In genomic region chr6:130826442-130827246, GRCh38 we compare ENCODE assay signal across 2 cellular contexts.
A peak's percentile ranks its signal among the peaks of the same experiment; 100 is the strongest.
TF ChIP-seq lines count a peak whose summit lies in the region.

No MANE protein-coding gene starts in this region.

TF ChIP-seq in GM23338, 12 proteins besides CTCF, POLR2A, EP300 and RAD21:
- TF ChIP-seq ETS1 (IDR thresholded peaks at IDR 0.05): no peak
- TF ChIP-seq REST (IDR thresholded peaks at IDR 0.05; ENCODE audit: unreplicated experiment): no peak
- TF ChIP-seq ZNF462 (CRISPR knock-in tag; IDR thresholded peaks at IDR 0.05): no peak
- no peak for TF ChIP-seq ZNF331 (CRISPR knock-in tag; IDR thresholded peaks at IDR 0.05; ENCODE audit: low read depth)
- TF ChIP-seq POLR2AphosphoS5 (IDR thresholded peaks at IDR 0.05; ENCODE audit: low read depth): no peak
- no peak for TF ChIP-seq JUNB (IDR thresholded peaks at IDR 0.05; ENCODE audit: unreplicated experiment)
- no peak for TF ChIP-seq STAT1 (IDR thresholded peaks at IDR 0.05; ENCODE audit: unreplicated experiment)
- TF ChIP-seq EZH2 (IDR thresholded peaks at IDR 0.05; ENCODE audit: low read depth, unreplicated experiment): no peak
- TF ChIP-seq NANOG (IDR thresholded peaks at IDR 0.05; ENCODE audit: borderline replicate concordance): no peak
TF ChIP-seq in GM23338: peak in this region for 0.

TF ChIP-seq in HepG2, 621 proteins besides CTCF, POLR2A, EP300 and RAD21 (continues in another document):
- TF ChIP-seq ZNF350 (CRISPR knock-in tag; IDR thresholded peaks at IDR 0.05; ENCODE audit: borderline replicate concordance, low read depth): 0 out of 2 replicates have a peak, but pooled peaks have one; percentile 36
- TF ChIP-seq ZBTB44 (CRISPR knock-in tag; IDR thresholded peaks at IDR 0.05): no peak
- TF ChIP-seq ZNF562 (CRISPR knock-in tag; IDR thresholded peaks at IDR 0.05; ENCODE audit: borderline replicate concordance): no peak
- no peak for TF ChIP-seq LRRFIP1 (CRISPR knock-in tag; conservative IDR thresholded peaks at IDR 0.05)
- TF ChIP-seq SP2 (CRISPR knock-in tag; IDR thresholded peaks at IDR 0.05): no peak
- TF ChIP-seq TEAD3 (CRISPR knock-in tag; optimal IDR thresholded peaks at IDR 0.05; ENCODE audit: borderline replicate concordance): peak; percentile 48
- TF ChIP-seq SALL2 (CRISPR knock-in tag; IDR thresholded peaks at IDR 0.05): no peak
- TF ChIP-seq ZMYM3 (CRISPR knock-in tag; IDR thresholded peaks at IDR 0.05): no peak
- TF ChIP-seq REPIN1 (CRISPR knock-in tag; IDR thresholded peaks at IDR 0.05; ENCODE audit: borderline replicate concordance, low read depth): no peak
- TF ChIP-seq ONECUT2 (CRISPR knock-in tag; IDR thresholded peaks at IDR 0.05): peak; percentile 16; the same call in 1 of the 2 replicates
- no peak for TF ChIP-seq SUZ12 (IDR thresholded peaks at IDR 0.05; ENCODE audit: low read depth, low read length)
- TF ChIP-seq TEAD2 (CRISPR knock-in tag; IDR thresholded peaks at IDR 0.05): no peak
- TF ChIP-seq ZXDC (CRISPR knock-in tag; IDR thresholded peaks at IDR 0.05): no peak
- no peak for TF ChIP-seq ZNF20 (CRISPR knock-in tag; IDR thresholded peaks at IDR 0.05)
- no peak for TF ChIP-seq PLRG1 (conservative IDR thresholded peaks at IDR 0.05)
- TF ChIP-seq PAX8 (CRISPR knock-in tag; IDR thresholded peaks at IDR 0.05; ENCODE audit: borderline replicate concordance): 0 out of 2 replicates have a peak, but pooled peaks have one; percentile 72
- peak; percentile 33; the same call in 1 of the 2 replicates for TF ChIP-seq CCDC6 (CRISPR knock-in tag; IDR thresholded peaks at IDR 0.05)
- no peak for TF ChIP-seq ZNF597 (CRISPR knock-in tag; IDR thresholded peaks at IDR 0.05)
- no peak for TF ChIP-seq ZFP36 (IDR thresholded peaks at IDR 0.05; ENCODE audit: borderline replicate concordance, low read depth, low read length, partially characterized antibody)
- TF ChIP-seq DBP (CRISPR knock-in tag; IDR thresholded peaks at IDR 0.05; ENCODE audit: not compliant biosample characterization): no peak
- TF ChIP-seq ZNF776 (CRISPR knock-in tag; IDR thresholded peaks at IDR 0.05): no peak
- TF ChIP-seq ZNF672 (CRISPR knock-in tag; IDR thresholded peaks at IDR 0.05): no peak
- TF ChIP-seq ZNF234 (CRISPR knock-in tag; conservative IDR thresholded peaks at IDR 0.05): no peak
- no peak for TF ChIP-seq ZNF33B (CRISPR knock-in tag; IDR thresholded peaks at IDR 0.05)
- TF ChIP-seq ZNF143 (CRISPR knock-in tag; IDR thresholded peaks at IDR 0.05): no peak
- TF ChIP-seq RCOR2 (CRISPR knock-in tag; IDR thresholded peaks at IDR 0.05): peak; percentile 42; the same call in 1 of the 2 replicates
- TF ChIP-seq ZNF343 (CRISPR knock-in tag; IDR thresholded peaks at IDR 0.05): 0 out of 2 replicates have a peak, but pooled peaks have one; percentile 44
- TF ChIP-seq ZNF660 (CRISPR knock-in tag; IDR thresholded peaks at IDR 0.05; ENCODE audit: borderline replicate concordance, low read depth): no peak
- TF ChIP-seq ZNF703 (CRISPR knock-in tag; IDR thresholded peaks at IDR 0.05; ENCODE audit: borderline replicate concordance): no peak
- no peak for TF ChIP-seq NFE2L1 (CRISPR knock-in tag; IDR thresholded peaks at IDR 0.05; ENCODE audit: borderline replicate concordance)
- TF ChIP-seq TOE1 (CRISPR knock-in tag; IDR thresholded peaks at IDR 0.05): no peak
- TF ChIP-seq IRF9 (CRISPR knock-in tag; IDR thresholded peaks at IDR 0.05; ENCODE audit: borderline replicate concordance): no peak
- no peak for TF ChIP-seq MLLT10 (CRISPR knock-in tag; IDR thresholded peaks at IDR 0.05)
- no peak for TF ChIP-seq TBL1XR1 (IDR thresholded peaks at IDR 0.05; ENCODE audit: borderline replicate concordance, low read length, partially characterized antibody)
- TF ChIP-seq ETV5 (CRISPR knock-in tag; IDR thresholded peaks at IDR 0.05; ENCODE audit: borderline replicate concordance): 0 out of 2 replicates have a peak, but pooled peaks have one; percentile 15
- TF ChIP-seq ZNF121 (CRISPR knock-in tag; IDR thresholded peaks at IDR 0.05): no peak
- TF ChIP-seq ZNF225 (CRISPR knock-in tag; IDR thresholded peaks at IDR 0.05): no peak
- TF ChIP-seq RERE (CRISPR knock-in tag; IDR thresholded peaks at IDR 0.05; ENCODE audit: low read depth): no peak
- no peak for TF ChIP-seq JDP2 (CRISPR knock-in tag; IDR thresholded peaks at IDR 0.05; ENCODE audit: borderline replicate concordance)
- no peak for TF ChIP-seq ZFYVE20 (CRISPR knock-in tag; IDR thresholded peaks at IDR 0.05; ENCODE audit: borderline replicate concordance, low read depth)
- TF ChIP-seq FOSL1 (CRISPR knock-in tag; IDR thresholded peaks at IDR 0.05; ENCODE audit: borderline replicate concordance): no peak
- no peak for TF ChIP-seq ZNF367 (CRISPR knock-in tag; IDR thresholded peaks at IDR 0.05; ENCODE audit: borderline replicate concordance)
- peak; percentile 82 for TF ChIP-seq NCOA2 (CRISPR knock-in tag; IDR thresholded peaks at IDR 0.05)
- TF ChIP-seq HNRNPL (IDR thresholded peaks at IDR 0.05; ENCODE audit: low read depth, low read length): no peak
- no peak for TF ChIP-seq SETDB1 (CRISPR knock-in tag; IDR thresholded peaks at IDR 0.05; ENCODE audit: borderline replicate concordance)
- TF ChIP-seq KLF6 (CRISPR knock-in tag; IDR thresholded peaks at IDR 0.05): no peak
- TF ChIP-seq ZBTB26 (CRISPR knock-in tag; IDR thresholded peaks at IDR 0.05; ENCODE audit: borderline replicate concordance): no peak
- TF ChIP-seq ZNF780A (CRISPR knock-in tag; IDR thresholded peaks at IDR 0.05): no peak
